Comparison of ENCODE assay signal across 8 cellular contexts in the genomic region with DNA sequence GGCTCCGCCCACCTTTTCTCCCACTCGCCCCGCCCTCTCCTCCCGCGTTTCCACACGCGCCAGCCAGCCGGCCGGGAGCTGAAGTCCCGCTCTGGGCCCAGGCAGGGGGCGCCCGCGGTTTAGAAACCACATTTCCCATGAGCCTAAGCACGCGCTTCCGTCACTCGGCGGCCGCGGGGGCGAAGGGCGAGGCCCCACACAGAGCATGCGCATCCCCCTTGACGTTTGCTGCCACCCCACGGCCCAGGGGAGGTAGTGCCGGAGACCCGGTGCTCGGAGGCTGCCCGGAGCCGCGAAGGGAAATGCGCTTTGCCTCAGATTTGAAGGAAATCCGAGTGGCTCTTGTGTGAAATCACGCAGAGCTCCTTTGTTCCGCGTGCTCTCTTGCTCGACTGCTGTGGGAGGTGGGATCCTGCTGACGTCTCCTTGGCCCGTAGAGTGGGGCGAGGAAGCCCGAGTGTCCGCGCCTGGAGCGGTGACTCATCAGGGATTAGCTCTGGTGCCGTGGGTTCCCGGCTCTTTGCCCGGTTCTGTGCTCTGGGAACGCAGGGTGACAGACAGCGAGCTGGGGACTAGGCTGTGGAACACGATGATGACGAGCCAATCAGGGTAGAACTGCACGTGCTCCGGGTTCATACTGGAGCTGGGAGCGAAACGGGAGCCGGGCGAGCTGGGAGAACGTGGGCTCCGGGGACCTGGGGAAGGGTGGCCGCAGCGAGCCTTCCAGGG. TPM values are rescaled to one million over a fixed set of nuclear protein-coding genes. Genes with fewer than 3 reads are reported as not detected.
DNase-seq lines count a peak whose midpoint lies in the region; ATAC-seq lines count a peak whose summit lies in the region.

No MANE protein-coding gene starts in this region.

- H2BK120ac ChIP-seq in mesenchymal stem cell (ENCODE audit: low read depth, low read length), result peak overlapping the region; percentile 90

- peak overlapping the region; percentile 96 for H2AFZ ChIP-seq in mesenchymal stem cell (ENCODE audit: low read depth, low read length)

- H3K4me3 Mint-ChIP-seq in effector memory CD8-positive, alpha-beta T cell, result peak overlapping the region; percentile 91 to 99

- H2BK12ac ChIP-seq in mesenchymal stem cell (ENCODE audit: low read length in 2 of 2), result peak overlapping the region; percentile 20 to 37

- DNase-seq in COLO829 (ENCODE audit: low spot score) (peak; percentile 98), HS-5 (ENCODE audit: low read depth) (peak; percentile 92), NK-92 (lab: John Stamatoyannopoulos, UW; ENCODE audit: unreplicated experiment) (peak; percentile 81), mesenchymal stem cell (peak; percentile 99)
- DNase-seq in activated CD8-positive, alpha-beta memory T cell treated with anti-CD3 and anti-CD28 coated beads for 4 hours (ENCODE audit: low read depth in 2 of 2), result peak; percentile 96 to 97
- peak; percentile 97 to 98 (median 98) for DNase-seq in effector memory CD8-positive, alpha-beta T cell
- DNase-seq in stimulated activated CD8-positive, alpha-beta memory T cell treated with anti-CD3 and anti-CD28 coated beads, Interleukin-12 subunit alpha, Interleukin-12 subunit beta, amount 100 ng/mL, for 4 hours (ENCODE audit: low read depth), result peak; percentile 97

- peak overlapping the region; percentile 97 for H2BK15ac ChIP-seq in mesenchymal stem cell (ENCODE audit: low read depth, poor library complexity, severe bottlenecking)

- H3K9me3 Mint-ChIP-seq in effector memory CD8-positive, alpha-beta T cell, result no peaks in the 10 kb centered on the region

- no peak overlapping the region for H2AK5ac ChIP-seq in mesenchymal stem cell (ENCODE audit: low read length, severe bottlenecking)

- no peaks in the 10 kb centered on the region for H3K4me1 ChIP-seq in mesenchymal stem cell (ENCODE audit: control insufficient read depth, insufficient read depth, low read depth, low read length)

- H3K27me3 ChIP-seq in mesenchymal stem cell (ENCODE audit: control insufficient read depth in 1 of 2, insufficient read depth in 1 of 2, low read length in 2 of 2), result no peaks in the 10 kb centered on the region

- peak overlapping the region; percentile 93 for H4K91ac ChIP-seq in mesenchymal stem cell (ENCODE audit: low read length)

- H3K23ac ChIP-seq in mesenchymal stem cell (ENCODE audit: low read length in 2 of 2), result peak overlapping the region in 1 of 2 experiments; percentile 84

- peak overlapping the region; percentile 97 to 99 for H3K4me3 ChIP-seq in mesenchymal stem cell (ENCODE audit: insufficient read depth in 1 of 2, low read depth in 1 of 2, low read length in 2 of 2)

- peak overlapping the region; percentile 34 for H2BK5ac ChIP-seq in mesenchymal stem cell (ENCODE audit: low read depth, low read length, poor library complexity, severe bottlenecking)

- H3K27ac Mint-ChIP-seq in effector memory CD8-positive, alpha-beta T cell, result peak overlapping the region; percentile 98 to 99

- peaks cover 20% of the 10 kb centered on the region for H3K36me3 Mint-ChIP-seq in effector memory CD8-positive, alpha-beta T cell (ENCODE audit: insufficient read depth)

- H3K9ac ChIP-seq in mesenchymal stem cell (ENCODE audit: low read length), result peak overlapping the region; percentile 96

- H3K36me3 ChIP-seq in mesenchymal stem cell (ENCODE audit: control insufficient read depth in 1 of 2, insufficient read depth in 2 of 2, low read depth in 1 of 2, low read length in 2 of 2), result no peaks in the 10 kb centered on the region

- WGBS in mesenchymal stem cell, result under 1% methylated on average over 61 of the region's 61 CpGs

- peaks cover 1% of the 10 kb centered on the region for H3K79me1 ChIP-seq in mesenchymal stem cell (replicated peaks; ENCODE audit: low read length, poor library complexity, severe bottlenecking)

- no peaks in the 10 kb centered on the region for H3K9me3 ChIP-seq in mesenchymal stem cell (ENCODE audit: control insufficient read depth, low read length)

- peak; percentile 86 for ATAC-seq in GM19468 (IDR thresholded peaks at IDR 0.05; ENCODE audit: extremely low read depth, unreplicated experiment)
- peak; percentile 80 for ATAC-seq in effector memory CD8-positive, alpha-beta T cell (replicated peaks)

- H3K4me1 Mint-ChIP-seq in effector memory CD8-positive, alpha-beta T cell (ENCODE audit: low read depth in 2 of 2), result peaks cover 15 to 26% of the 10 kb centered on the region in 2 donors

- peak overlapping the region; percentile 87 for H4K8ac ChIP-seq in mesenchymal stem cell (ENCODE audit: low read length)

- H3K27me3 Mint-ChIP-seq in effector memory CD8-positive, alpha-beta T cell, result no peaks in the 10 kb centered on the region

- peak overlapping the region in 1 of 2 experiments; percentile 89 for H3K14ac ChIP-seq in mesenchymal stem cell (ENCODE audit: low read length in 2 of 2)

- H3K18ac ChIP-seq in mesenchymal stem cell (ENCODE audit: low read depth in 1 of 2, low read length in 2 of 2), result peak overlapping the region; percentile 82 to 93

- H3K27ac ChIP-seq in mesenchymal stem cell (ENCODE audit: low read length, poor library complexity, severe bottlenecking), result peak overlapping the region; percentile 95

- peak overlapping the region in 1 of 2 experiments; percentile 71 for H3K4ac ChIP-seq in mesenchymal stem cell (ENCODE audit: low read depth in 1 of 2, low read length in 2 of 2)

- H3K4me2 ChIP-seq in mesenchymal stem cell (ENCODE audit: low read length, poor library complexity, severe bottlenecking), result peak overlapping the region; percentile 81

RNA-seq across cellular contexts. Expression of a gene that starts 0.4 kb away (rescaled TPM):
- polyA plus RNA-seq in mesenchymal stem cell (2013, experiment 1 of 2), result 12.0 TPM
- polyA plus RNA-seq in mesenchymal stem cell (2013, experiment 2 of 2), result 13.1 TPM

Comparison
In these comparisons a context has a peak if more than half of its experiments do, and no peak if none do; other contexts are left out.
1. Peak in every context shown above with its lines: DNase-seq, ATAC-seq, H3K4me3 ChIP-seq and H3K27ac ChIP-seq.